ENCODE assay signal across 12 cellular contexts in genomic region chr1:23902611-23903278, GRCh38. TPM values are rescaled to one million over a fixed set of nuclear protein-coding genes. Genes with fewer than 3 reads are reported as not detected.
DNase-seq lines count a peak whose midpoint lies in the region; ATAC-seq and TF ChIP-seq lines count a peak whose summit lies in the region.
"Had no signal": no experiment of that assay in that cellular context is flagged by ENCODE, and none has a peak within 500 bp of the region (broad histone marks: within the 10 kb centered on the region; RNA-seq: fewer than 3 reads in every experiment).

No MANE protein-coding gene starts in this region.

- H4K91ac ChIP-seq in neuronal stem cell (ENCODE audit: low read depth, low read length, poor library complexity) = no peak overlapping the region

- H3K27ac Mint-ChIP-seq in glutamatergic neuron (ENCODE audit: unreplicated experiment) (no peak overlapping the region), HFFc6 (no peak overlapping the region)

- H3K79me1 ChIP-seq in neuronal stem cell (ENCODE audit: low read depth, low read length) = no peaks in the 10 kb centered on the region

- H2AFZ ChIP-seq in neuronal stem cell (ENCODE audit: low read length) = no peak overlapping the region

- peak overlapping the region; percentile 87 for H3K18ac ChIP-seq in neuronal stem cell (ENCODE audit: low read length)

- no CpG with 5 or more reads among the region's 78 CpGs for WGBS in neuronal stem cell (ENCODE audit: extremely low coverage in 2 of 2, insufficient read length in 2 of 2, insufficient replicate concordance in 1 of 2), 2 donors

- no peaks in the 10 kb centered on the region for H3K9me3 Mint-ChIP-seq in glutamatergic neuron (ENCODE audit: unreplicated experiment)
- no peaks in the 10 kb centered on the region; the same call in 1 of the 2 replicates for H3K9me3 Mint-ChIP-seq in HFFc6

- no peak overlapping the region for H3K27ac ChIP-seq in neuronal stem cell (replicated peaks; ENCODE audit: low read length)

- H3K9ac ChIP-seq in neuronal stem cell (ENCODE audit: low read depth, low read length, poor library complexity) = peak overlapping the region; percentile 77

- H3K4me3 Mint-ChIP-seq in glutamatergic neuron (ENCODE audit: unreplicated experiment) (peak overlapping the region; percentile 71), HFFc6 (no peak overlapping the region)

- no peak overlapping the region for H2AK5ac ChIP-seq in neuronal stem cell (ENCODE audit: low read depth, low read length)

- H3K4me2 ChIP-seq in neuronal stem cell (ENCODE audit: insufficient read depth, low read length, poor library complexity, severe bottlenecking) = peak overlapping the region; percentile 86

- H3K23ac ChIP-seq in neuronal stem cell (ENCODE audit: low read depth, low read length, poor library complexity) = no peak overlapping the region

- no peaks in the 10 kb centered on the region for H3K9me3 ChIP-seq in neuronal stem cell (replicated peaks in 1 of 2; ENCODE audit: control insufficient read depth in 2 of 2, insufficient read depth in 1 of 2, low read depth in 1 of 2, low read length in 2 of 2)

- H2BK12ac ChIP-seq in neuronal stem cell (ENCODE audit: low read length) = no peak overlapping the region

- no peak overlapping the region for H2BK15ac ChIP-seq in neuronal stem cell (ENCODE audit: low read length)

- TF ChIP-seq CTCF in glutamatergic neuron (IDR thresholded peaks at IDR 0.05; ENCODE audit: partially characterized antibody, unreplicated experiment) (no peak), HFFc6 (IDR thresholded peaks at IDR 0.05) (no peak)

- H3K36me3 ChIP-seq in neuronal stem cell (replicated peaks in 1 of 2; ENCODE audit: control insufficient read depth in 2 of 2, insufficient read depth in 2 of 2, low read length in 2 of 2) = no peaks in the 10 kb centered on the region

- H3K4me1 Mint-ChIP-seq in glutamatergic neuron (ENCODE audit: low read depth, unreplicated experiment) = peaks cover 4% of the 10 kb centered on the region
- H3K4me1 Mint-ChIP-seq in HFFc6 (ENCODE audit: low read depth) = no peaks in the 10 kb centered on the region

- H3K27me3 ChIP-seq in neuronal stem cell (ENCODE audit: control insufficient read depth in 3 of 3, insufficient read depth in 3 of 3, low read depth in 1 of 3, low read length in 3 of 3) = peaks cover 6 to 33% (median 13%) of the 10 kb centered on the region in 3 experiments

- peak overlapping the region; percentile 31 for H3K14ac ChIP-seq in neuronal stem cell (ENCODE audit: low read length)

- no peak overlapping the region for H2BK120ac ChIP-seq in neuronal stem cell (ENCODE audit: low read depth, low read length)

- H3K27me3 Mint-ChIP-seq in glutamatergic neuron (ENCODE audit: unreplicated experiment) (peaks cover 24% of the 10 kb centered on the region), HFFc6 (ENCODE audit: insufficient read depth) (peaks cover 49% of the 10 kb centered on the region)

- DNase-seq in Right ventricle myocardium superior = no peak
- no peak for DNase-seq in cardiac septum (ENCODE audit: low spot score)
- peak; percentile 50 for DNase-seq in glutamatergic neuron
- DNase-seq in neuronal stem cell (ENCODE audit: low spot score) = no peak
- DNase-seq in activated T-cell treated with anti-CD3 and anti-CD28 coated beads for 4 hours = no peak
- DNase-seq in HFFc6 = no peak
- DNase-seq in occipital lobe (lab: John Stamatoyannopoulos, UW) = no peak
- DNase-seq: activated CD4-positive, alpha-beta T cell treated with anti-CD3 and anti-CD28 coated beads for 48 hours; Karpas-422 had no signal

- H4K8ac ChIP-seq in neuronal stem cell (ENCODE audit: low read depth, low read length) = no peak overlapping the region

- H3K36me3 Mint-ChIP-seq in glutamatergic neuron (ENCODE audit: unreplicated experiment) (peaks cover 11% of the 10 kb centered on the region), HFFc6 (ENCODE audit: low read depth) (no peaks in the 10 kb centered on the region)

- no peak overlapping the region for H2BK5ac ChIP-seq in neuronal stem cell (ENCODE audit: low read length)

- H3K4me3 ChIP-seq in neuronal stem cell (ENCODE audit: low read length in 2 of 2) = peak overlapping the region in 1 of 2 donors; percentile 74

- H3K4ac ChIP-seq in neuronal stem cell (ENCODE audit: low read length) = no peak overlapping the region

- no peaks in the 10 kb centered on the region for H3K4me1 ChIP-seq in neuronal stem cell (ENCODE audit: control insufficient read depth in 2 of 2, insufficient read depth in 1 of 2, low read depth in 1 of 2, low read length in 2 of 2)

- intact Hi-C loops in Right ventricle myocardium superior (cut with DNase I) = no loop called here
- intact Hi-C loops in cardiac septum (cut with DNase I) = no loop called here

- ATAC-seq in Right ventricle myocardium superior (ENCODE audit: poor library complexity) (peak; percentile 49), HG02798 (IDR thresholded peaks at IDR 0.05; ENCODE audit: poor library complexity, unreplicated experiment) (no peak)
- ATAC-seq: left lobe of liver had no signal

RNA-seq across cellular contexts. Expression of gene CNR2, which starts 10.4 kb away (rescaled TPM):
- total RNA-seq in Right ventricle myocardium superior (not detected), cardiac septum (not detected), glutamatergic neuron (ENCODE audit: unreplicated experiment) (not detected), occipital lobe (not detected)
- 0.01 TPM for polyA plus RNA-seq in neuronal stem cell (2013, experiment 1 of 2)
- polyA plus RNA-seq in neuronal stem cell (2013, experiment 2 of 2) = not detected
- not detected for total RNA-seq in HFFc6 (2021; fragmentation: NEBNext Ultra II Directional; extraction: Animal tissue kit (Norgen Biotek cat#: 25700))
- total RNA-seq: bronchial epithelial cell, left lobe of liver had no signal

RNA-seq across cellular contexts. Expression of gene FUCA1, which starts 34.7 kb away (rescaled TPM):
- total RNA-seq in Right ventricle myocardium superior (12.3 TPM), cardiac septum (13.3 TPM), glutamatergic neuron (ENCODE audit: unreplicated experiment) (8.8 TPM), occipital lobe (19.0 TPM)
- 3.8 TPM for polyA plus RNA-seq in neuronal stem cell (2013, experiment 1 of 2)
- polyA plus RNA-seq in neuronal stem cell (2013, experiment 2 of 2) = 3.5 TPM
- 1 to 10 TPM; 4.1 to 6.7 (median 5.8) TPM for total RNA-seq in HFFc6 (2021; fragmentation: NEBNext Ultra II Directional; extraction: Animal tissue kit (Norgen Biotek cat#: 25700))

RNA-seq across cellular contexts. Expression of gene PNRC2, which starts 56.9 kb away (rescaled TPM):
- total RNA-seq in Right ventricle myocardium superior = 74.2 TPM
- 80.0 TPM for total RNA-seq in cardiac septum
- total RNA-seq in glutamatergic neuron (ENCODE audit: unreplicated experiment) = 106 TPM
- polyA plus RNA-seq in neuronal stem cell (2013, experiment 1 of 2) = 227 TPM
- 230 TPM for polyA plus RNA-seq in neuronal stem cell (2013, experiment 2 of 2)
- total RNA-seq in HFFc6 (2021; fragmentation: NEBNext Ultra II Directional; extraction: Animal tissue kit (Norgen Biotek cat#: 25700)) = 10 to 100 TPM; 59.5 to 76.4 (median 64.0) TPM
- 98.7 TPM for total RNA-seq in occipital lobe
